8 cellular contexts compared by ENCODE assay signal in the genomic region with DNA sequence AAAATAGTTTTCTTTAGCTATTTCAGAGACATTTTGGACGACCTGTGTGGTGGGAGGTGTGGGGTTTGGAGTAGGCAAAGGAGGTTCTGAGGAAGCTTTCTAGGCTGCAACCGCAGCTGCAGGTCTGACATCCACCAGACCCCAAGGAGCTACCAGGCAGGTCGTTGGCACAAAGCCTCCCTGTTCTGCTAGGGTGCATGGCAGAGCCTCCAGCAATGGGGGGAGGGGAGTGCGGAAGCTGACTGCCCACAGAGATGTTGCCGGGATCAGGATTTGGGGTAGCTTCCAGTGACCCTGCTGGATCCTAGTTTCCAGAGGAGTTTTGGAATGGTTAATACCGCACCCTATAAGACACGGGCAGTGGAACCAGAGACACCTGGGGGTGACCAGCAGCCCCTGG. TPM values are rescaled to one million over a fixed set of nuclear protein-coding genes. Genes with fewer than 3 reads are reported as not detected.
A peak's percentile ranks its signal among the peaks of the same experiment; 100 is the strongest.
DNase-seq lines count a peak whose midpoint lies in the region; ATAC-seq lines count a peak whose summit lies in the region.

No MANE protein-coding gene starts in this region.

- ATAC-seq in activated CD8-positive, alpha-beta T cell treated with anti-CD3 and anti-CD28 coated beads, Interleukin-2, amount 10 ng/mL, durations not matched to agents 7 days and 5 days: no peak
- ATAC-seq in stimulated activated memory B cell treated with anti-CD40 and anti-IgM and Interleukin-4, amounts not matched to agents 10 μg/mL and 1 μg/mL and 100 μg/mL, for 72 hours: no peak
- ATAC-seq in HG03097 (IDR thresholded peaks at IDR 0.05; ENCODE audit: low FRiP score, unreplicated experiment): no peak

- CTCF ChIA-PET in activated CD8-positive, alpha-beta T cell treated with anti-CD3 and anti-CD28 coated beads, Interleukin-2, amount 10 ng/mL, durations not matched to agents 7 days and 5 days (lab: Charles Lee): no interaction called here

- H3K27ac Mint-ChIP-seq in activated CD8-positive, alpha-beta T cell treated with anti-CD3 and anti-CD28 coated beads, Interleukin-2, amount 10 ng/mL, durations not matched to agents 7 days and 5 days: no peak overlapping the region
- H3K27ac Mint-ChIP-seq in stimulated activated memory B cell treated with anti-CD40 and anti-IgM and Interleukin-4, amounts not matched to agents 10 μg/mL and 1 μg/mL and 100 μg/mL, for 72 hours: no peak overlapping the region

- H3K27me3 Mint-ChIP-seq in activated CD8-positive, alpha-beta T cell treated with anti-CD3 and anti-CD28 coated beads, Interleukin-2, amount 10 ng/mL, durations not matched to agents 7 days and 5 days (ENCODE audit: low read depth): peaks cover 48% of the 10 kb centered on the region
- H3K27me3 Mint-ChIP-seq in stimulated activated memory B cell treated with anti-CD40 and anti-IgM and Interleukin-4, amounts not matched to agents 10 μg/mL and 1 μg/mL and 100 μg/mL, for 72 hours: peaks cover 59% of the 10 kb centered on the region

- DNase-seq in NCI-H2107 treated with DMSO at 0.1 percent for 48 hours (lab: John Stamatoyannopoulos, UW; ENCODE audit: unreplicated experiment) (peak; percentile 33), NCI-H2107 (lab: John Stamatoyannopoulos, UW) (no peak), UCSD-AML1 (lab: John Stamatoyannopoulos, UW; ENCODE audit: unreplicated experiment) (no peak)
- DNase-seq in activated CD8-positive, alpha-beta T cell treated with anti-CD3 and anti-CD28 coated beads, Interleukin-2, amount 10 ng/mL, durations not matched to agents 7 days and 5 days: no peak
- DNase-seq in activated CD8-positive, alpha-beta memory T cell treated with anti-CD3 and anti-CD28 coated beads, Interleukin-2, amount 50 U/mL, for 48 hours: no peak

- peaks cover 11% of the 10 kb centered on the region for H3K4me1 Mint-ChIP-seq in activated CD8-positive, alpha-beta T cell treated with anti-CD3 and anti-CD28 coated beads, Interleukin-2, amount 10 ng/mL, durations not matched to agents 7 days and 5 days (ENCODE audit: low read depth)
- H3K4me1 Mint-ChIP-seq in stimulated activated memory B cell treated with anti-CD40 and anti-IgM and Interleukin-4, amounts not matched to agents 10 μg/mL and 1 μg/mL and 100 μg/mL, for 72 hours: peaks cover 22% of the 10 kb centered on the region

- H3K4me3 Mint-ChIP-seq in activated CD8-positive, alpha-beta T cell treated with anti-CD3 and anti-CD28 coated beads, Interleukin-2, amount 10 ng/mL, durations not matched to agents 7 days and 5 days: peak overlapping the region; percentile 70
- peak overlapping the region; percentile 78 for H3K4me3 Mint-ChIP-seq in stimulated activated memory B cell treated with anti-CD40 and anti-IgM and Interleukin-4, amounts not matched to agents 10 μg/mL and 1 μg/mL and 100 μg/mL, for 72 hours

- POLR2A ChIA-PET in activated CD8-positive, alpha-beta T cell treated with anti-CD3 and anti-CD28 coated beads, Interleukin-2, amount 10 ng/mL, durations not matched to agents 7 days and 5 days (lab: Charles Lee): no interaction called here

- no peaks in the 10 kb centered on the region for H3K9me3 Mint-ChIP-seq in activated CD8-positive, alpha-beta T cell treated with anti-CD3 and anti-CD28 coated beads, Interleukin-2, amount 10 ng/mL, durations not matched to agents 7 days and 5 days (ENCODE audit: insufficient read depth)
- H3K9me3 Mint-ChIP-seq in stimulated activated memory B cell treated with anti-CD40 and anti-IgM and Interleukin-4, amounts not matched to agents 10 μg/mL and 1 μg/mL and 100 μg/mL, for 72 hours: no peaks in the 10 kb centered on the region

- peak overlapping the region; percentile 75 for H3K4me3 ChIP-seq in iPS-11a (ENCODE audit: low read depth, low read length)

- H3K36me3 Mint-ChIP-seq in activated CD8-positive, alpha-beta T cell treated with anti-CD3 and anti-CD28 coated beads, Interleukin-2, amount 10 ng/mL, durations not matched to agents 7 days and 5 days (ENCODE audit: low read depth): no peaks in the 10 kb centered on the region
- H3K36me3 Mint-ChIP-seq in stimulated activated memory B cell treated with anti-CD40 and anti-IgM and Interleukin-4, amounts not matched to agents 10 μg/mL and 1 μg/mL and 100 μg/mL, for 72 hours: peaks cover 12% of the 10 kb centered on the region

RNA-seq across cellular contexts. Expression of a gene that starts 58.4 kb away (rescaled TPM):
- 10 to 100 TPM in 1 of 2 experiments, 1 to 10 TPM in 1; 9.4 to 11.0 TPM for total RNA-seq in activated CD8-positive, alpha-beta T cell treated with anti-CD3 and anti-CD28 coated beads, Interleukin-2, amount 10 ng/mL, durations not matched to agents 7 days and 5 days
